ENCODE assay signal across 9 cellular contexts in genomic region chr7:83947260-83947659, GRCh38.
DNase-seq lines count a peak whose midpoint lies in the region; FAIRE-seq and TF ChIP-seq lines count a peak whose summit lies in the region.
"Had no signal": no experiment of that assay in that cellular context is flagged by ENCODE, and none has a peak within 500 bp of the region (broad histone marks: within the 10 kb centered on the region; RNA-seq: fewer than 3 reads in every experiment).

No MANE protein-coding gene starts in this region.

- H3K4me1 Mint-ChIP-seq in HFFc6 (ENCODE audit: low read depth) = no peaks in the 10 kb centered on the region
- H3K4me1 Mint-ChIP-seq: naive thymus-derived CD8-positive, alpha-beta T cell had no signal

- TF ChIP-seq POLR2A in endothelial cell of umbilical vein (IDR thresholded peaks at IDR 0.05; ENCODE audit: low read depth, low read length) (no peak), transverse colon (IDR thresholded peaks at IDR 0.05) (no peak)

- H3K79me2 ChIP-seq in endothelial cell of umbilical vein (ENCODE audit: control insufficient read depth, insufficient read depth, low read length) = no peaks in the 10 kb centered on the region

- H3K9me1 ChIP-seq in endothelial cell of umbilical vein (replicated peaks; ENCODE audit: control insufficient read depth, extremely low read depth, insufficient read depth, low read length) = no peaks in the 10 kb centered on the region

- POLR2A ChIA-PET in endothelial cell of umbilical vein (lab: Charles Lee) = no interaction called here

- no TSS peak for BruUV-seq in endothelial cell of umbilical vein (replicated peaks; lab: Mats Ljungman, UMichigan)

- H3K4me3 Mint-ChIP-seq in HFFc6 = no peak overlapping the region
- H3K4me3 Mint-ChIP-seq: naive thymus-derived CD8-positive, alpha-beta T cell had no signal

- no peaks in the 10 kb centered on the region; the same call in 1 of the 2 replicates for H3K27me3 Mint-ChIP-seq in HFFc6 (ENCODE audit: insufficient read depth)

- H3K4me2 ChIP-seq in endothelial cell of umbilical vein (ENCODE audit: insufficient read depth, low read length) = no peak overlapping the region

- H3K27ac ChIP-seq in endothelial cell of umbilical vein (ENCODE audit: insufficient read depth, low read depth, low read length) = no peak overlapping the region
- no peak overlapping the region for H3K27ac ChIP-seq in transverse colon

- FAIRE-seq in endothelial cell of umbilical vein (lab: Jason Lieb, UNC) = no peak

- peak; percentile 73 for TF ChIP-seq CTCF in HFFc6 (IDR thresholded peaks at IDR 0.05)
- peak; percentile 38 to 47 for TF ChIP-seq CTCF in endothelial cell of umbilical vein (IDR thresholded peaks at IDR 0.05; ENCODE audit: extremely low read depth in 1 of 2, insufficient read depth in 1 of 2, low read depth in 1 of 2, low read length in 2 of 2)
- TF ChIP-seq CTCF in transverse colon (IDR thresholded peaks at IDR 0.05) = peak in 2 of 5 experiments; percentile 13 to 29

- dilution Hi-C loops in endothelial cell of umbilical vein (cut with MboI; ENCODE audit: extremely low pct_ligation_motif_present, low sequenced_read_pairs) = no loop called here

- H3K27me3 ChIP-seq in endothelial cell of umbilical vein (ENCODE audit: control insufficient read depth in 2 of 2, insufficient read depth in 2 of 2, low read length in 2 of 2) = peaks cover 0 to 2% of the 10 kb centered on the region in 2 experiments
- no peaks in the 10 kb centered on the region for H3K27me3 ChIP-seq in transverse colon

- no peak overlapping the region for H3K9ac ChIP-seq in endothelial cell of umbilical vein (replicated peaks; ENCODE audit: extremely low read depth, insufficient read depth, low read length)

- H4K20me1 ChIP-seq in endothelial cell of umbilical vein (replicated peaks; ENCODE audit: control insufficient read depth, extremely low read depth, insufficient read depth, low read length) = no peaks in the 10 kb centered on the region

- no peak for TF ChIP-seq EP300 in transverse colon (IDR thresholded peaks at IDR 0.05; ENCODE audit: low read depth)

- H3K4me1 ChIP-seq in endothelial cell of umbilical vein (ENCODE audit: control insufficient read depth, extremely low read depth, insufficient read depth, low read length) = no peaks in the 10 kb centered on the region
- no peaks in the 10 kb centered on the region for H3K4me1 ChIP-seq in transverse colon

- H3K4me3 ChIP-seq in endothelial cell of umbilical vein (replicated peaks in 1 of 3; ENCODE audit: insufficient read depth in 1 of 3, low read depth in 1 of 3, low read length in 3 of 3) (no peak overlapping the region), transverse colon (no peak overlapping the region)

- DNase-seq in NCI-H1092 treated with DMSO at 0.1 percent for 48 hours (lab: John Stamatoyannopoulos, UW) (peak; percentile 17), NCI-H1092 (lab: John Stamatoyannopoulos, UW) (no peak), HFFc6 (no peak), NCI-H69 (lab: John Stamatoyannopoulos, UW) (peak; percentile 68), endothelial cell of umbilical vein (ENCODE audit: low read depth, low spot score) (no peak), transverse colon (peak; percentile 8), GF-D8 (lab: John Stamatoyannopoulos, UW) (no peak), NCI-H2107 treated with DMSO at 0.1 percent for 48 hours (lab: John Stamatoyannopoulos, UW; ENCODE audit: unreplicated experiment) (no peak)
- DNase-seq: naive thymus-derived CD8-positive, alpha-beta T cell had no signal

- no peaks in the 10 kb centered on the region for H3K9me3 Mint-ChIP-seq in HFFc6
- H3K9me3 Mint-ChIP-seq: naive thymus-derived CD8-positive, alpha-beta T cell had no signal

- no peak overlapping the region for H3K27ac Mint-ChIP-seq in HFFc6
- H3K27ac Mint-ChIP-seq: naive thymus-derived CD8-positive, alpha-beta T cell had no signal

- H3K9me3 ChIP-seq in endothelial cell of umbilical vein (replicated peaks; ENCODE audit: control insufficient read depth, insufficient read depth, low read length) = no peaks in the 10 kb centered on the region
- H3K9me3 ChIP-seq in transverse colon = no peaks in the 10 kb centered on the region

- H2AFZ ChIP-seq in endothelial cell of umbilical vein (ENCODE audit: low read depth, low read length) = no peak overlapping the region

- no peaks in the 10 kb centered on the region for H3K36me3 ChIP-seq in endothelial cell of umbilical vein (ENCODE audit: control insufficient read depth in 2 of 2, extremely low read depth in 1 of 2, insufficient read depth in 2 of 2, low read length in 2 of 2)
- H3K36me3 ChIP-seq in transverse colon = no peaks in the 10 kb centered on the region

- WGBS in transverse colon (ENCODE audit: low coverage in 1 of 2), 2 donors = 60 to 66% methylated on average over 2 of the region's 2 CpGs

- intact Hi-C loops in endothelial cell of umbilical vein (cut with micrococcal nuclease) = no loop called here
- intact Hi-C loops in transverse colon (cut with DNase I; ENCODE audit: low total_unique reads) = no loop called here

- no peaks in the 10 kb centered on the region for H3K36me3 Mint-ChIP-seq in HFFc6 (ENCODE audit: low read depth)
- H3K36me3 Mint-ChIP-seq: naive thymus-derived CD8-positive, alpha-beta T cell had no signal

- CTCF ChIA-PET in endothelial cell of umbilical vein (lab: Charles Lee) = interaction anchor here (0.6 to 2.7 kb wide), 5 partner anchors 9 to 1055 kb away, joined by 3 to 31 read pairs (median 4); no protein-coding TSS in a partner anchor

- in situ Hi-C loops in transverse colon (cut with MboI; ENCODE audit: low pct_ligation_motif_present in 1 of 4, low pct_unique_long_range_greater_than_20kb in 1 of 4, low sequenced_read_pairs in 3 of 4) = loop anchor here in 1 of 4 donors (10.0 kb wide), 1 partner anchor 1078 kb away; no protein-coding TSS in a partner anchor

TF ChIP-seq in endothelial cell of umbilical vein, 7 proteins besides CTCF, POLR2A, EP300 and RAD21:
- TF ChIP-seq POLR2AphosphoS5 (IDR thresholded peaks at IDR 0.05; ENCODE audit: insufficient read depth, low read depth, low read length) = no peak
- TF ChIP-seq EZH2 (IDR thresholded peaks at IDR 0.05; ENCODE audit: borderline replicate concordance, low read depth, low read length, severe bottlenecking) = no peak
- no peak for TF ChIP-seq JUN (IDR thresholded peaks at IDR 0.05; ENCODE audit: borderline replicate concordance, insufficient read depth, insufficient read length, low read depth)
- no peak for TF ChIP-seq FOS (IDR thresholded peaks at IDR 0.05; ENCODE audit: borderline replicate concordance, insufficient read depth, low read length)
- TF ChIP-seq MAX (IDR thresholded peaks at IDR 0.05; ENCODE audit: insufficient read depth, insufficient read length) = no peak
- TF ChIP-seq GATA2 (IDR thresholded peaks at IDR 0.05; ENCODE audit: insufficient read depth, insufficient read length, low read depth, low read length) = no peak
- no peak for TF ChIP-seq MYC (IDR thresholded peaks at IDR 0.05; ENCODE audit: low read depth, low read length)
TF ChIP-seq in endothelial cell of umbilical vein: peak in this region for 0.

Comparison
In these comparisons a context has a peak if more than half of its experiments do, and no peak if none do; other contexts are left out.
1. DNase-seq: peak in NCI-H1092 treated with DMSO at 0.1 percent for 48 hours (single experiment), NCI-H69 (single experiment) and transverse colon (single experiment); none in NCI-H1092 (single experiment), HFFc6 (single experiment), endothelial cell of umbilical vein (single experiment), GF-D8 (single experiment) and NCI-H2107 treated with DMSO at 0.1 percent for 48 hours (single experiment).